8 cellular contexts compared by ENCODE assay signal in the genomic region with DNA sequence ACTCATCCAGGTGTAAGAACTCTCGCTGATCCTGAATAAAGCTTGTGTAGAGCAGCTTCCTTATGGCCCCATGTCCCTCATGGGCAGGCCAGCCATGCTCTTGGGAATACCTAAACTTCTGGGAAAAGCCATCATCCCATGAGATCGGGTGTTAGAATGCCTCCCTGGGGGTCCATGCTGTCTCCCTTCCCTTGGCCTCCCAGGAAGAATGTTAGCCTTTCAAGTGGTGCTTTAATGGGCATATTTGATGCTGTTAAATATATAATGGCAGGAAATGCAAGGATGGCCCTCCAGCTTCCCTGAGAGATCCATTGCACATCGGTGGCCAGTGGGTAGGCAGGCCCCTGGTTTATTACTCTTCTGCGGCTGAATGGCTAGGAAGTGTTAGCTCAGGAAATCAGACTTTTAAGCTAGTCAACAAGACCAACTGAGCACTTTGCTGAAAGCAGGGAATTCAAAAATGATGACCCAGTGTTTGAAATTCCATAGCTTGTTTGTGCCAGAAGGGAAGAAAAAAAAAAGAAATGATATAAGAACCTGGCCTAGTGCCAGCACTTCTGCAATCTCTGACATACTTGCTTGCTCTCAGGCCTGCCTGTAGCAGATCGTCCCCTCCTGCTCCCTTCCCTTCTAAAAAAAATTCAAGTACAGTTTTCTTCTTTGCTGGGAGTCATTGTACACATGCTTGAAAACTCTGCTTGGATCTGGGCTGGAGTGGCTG.
DNase-seq lines count a peak whose midpoint lies in the region; ATAC-seq, FAIRE-seq and TF ChIP-seq lines count a peak whose summit lies in the region.

No MANE protein-coding gene starts in this region.

- no peaks in the 10 kb centered on the region for H3K4me1 Mint-ChIP-seq in CD8-positive, alpha-beta T cell (ENCODE audit: low read depth)

- no peaks in the 10 kb centered on the region for H3K27me3 Mint-ChIP-seq in CD8-positive, alpha-beta T cell (ENCODE audit: low read depth)

- FAIRE-seq in HTR-8/SVneo (lab: Jason Lieb, UNC) = no peak

- intact Hi-C loops in thyroid gland (cut with DNase I) = no loop called here
- intact Hi-C loops in CD8-positive, alpha-beta T cell (cut with DNase I, micrococcal nuclease) = no loop called here

- no peak overlapping the region for H3K27ac Mint-ChIP-seq in CD8-positive, alpha-beta T cell

- DNase-seq in HTR-8/SVneo (ENCODE audit: insufficient read length, low spot score) (peak; percentile 21), astrocyte of the spinal cord (ENCODE audit: low read depth, low spot score) (peak; percentile 85), kidney glomerular epithelial cell (lab: John Stamatoyannopoulos, UW) (peak; percentile 47), thyroid gland (peak; percentile 42 to 43), NCI-H1048 (lab: John Stamatoyannopoulos, UW) (no peak), activated gamma-delta T cell (lab: John Stamatoyannopoulos, UW) (no peak)
- no peak for DNase-seq in stimulated activated CD4-positive, alpha-beta T cell treated with anti-CD3 and anti-CD28 coated beads, Interleukin-4, amount 100 ng/mL, for 1 hour
- DNase-seq in CD8-positive, alpha-beta T cell = no peak

- no peaks in the 10 kb centered on the region for H3K36me3 ChIP-seq in thyroid gland
- no peaks in the 10 kb centered on the region for H3K36me3 ChIP-seq in CD8-positive, alpha-beta T cell (ENCODE audit: insufficient read depth, low read length)

- H3K9me3 ChIP-seq in thyroid gland = no peaks in the 10 kb centered on the region
- H3K9me3 ChIP-seq in CD8-positive, alpha-beta T cell (ENCODE audit: low read length) = no peaks in the 10 kb centered on the region

- ATAC-seq in CD8-positive, alpha-beta T cell = no peak

- CTCF ChIA-PET in CD8-positive, alpha-beta T cell (lab: Charles Lee) = interaction anchor here (0.6 kb wide), 1 partner anchor 477 kb away, joined by 3 read pairs; no protein-coding TSS in a partner anchor

- H3K4me3 ChIP-seq in astrocyte of the spinal cord (ENCODE audit: low read depth, low read length) (no peak overlapping the region), thyroid gland (replicated peaks in 1 of 3) (no peak overlapping the region)
- no peak overlapping the region for H3K4me3 ChIP-seq in CD8-positive, alpha-beta T cell (ENCODE audit: low read depth, low read length)

- H3K9me3 Mint-ChIP-seq in CD8-positive, alpha-beta T cell = no peaks in the 10 kb centered on the region

- 39 to 45% methylated on average over 5 of the region's 5 CpGs for WGBS in thyroid gland, 2 donors

- H3K4me3 Mint-ChIP-seq in CD8-positive, alpha-beta T cell = no peak overlapping the region

- in situ Hi-C loops in astrocyte of the spinal cord (cut with HindIII; ENCODE audit: low sequenced_read_pairs) = no loop called here

- H3K27ac ChIP-seq in thyroid gland = no peak overlapping the region
- no peak overlapping the region for H3K27ac ChIP-seq in CD8-positive, alpha-beta T cell (ENCODE audit: low read depth, low read length)

- H3K36me3 Mint-ChIP-seq in CD8-positive, alpha-beta T cell = no peaks in the 10 kb centered on the region

- H3K4me1 ChIP-seq in thyroid gland = peaks cover 15 to 17% of the 10 kb centered on the region in 2 donors
- H3K4me1 ChIP-seq in CD8-positive, alpha-beta T cell (ENCODE audit: insufficient read depth, low read length) = no peaks in the 10 kb centered on the region

- no peak for TF ChIP-seq CTCF in astrocyte of the spinal cord (IDR thresholded peaks at IDR 0.05; ENCODE audit: low read depth, low read length)
- no peak for TF ChIP-seq CTCF in thyroid gland (IDR thresholded peaks at IDR 0.05)
- TF ChIP-seq CTCF in CD8-positive, alpha-beta T cell (IDR thresholded peaks at IDR 0.05) = no peak

- POLR2A ChIA-PET in CD8-positive, alpha-beta T cell (lab: Charles Lee) = no interaction called here

- no peak for TF ChIP-seq POLR2A in thyroid gland (IDR thresholded peaks at IDR 0.05)

- H3K27me3 ChIP-seq in thyroid gland = no peaks in the 10 kb centered on the region
- H3K27me3 ChIP-seq in CD8-positive, alpha-beta T cell (ENCODE audit: insufficient read depth, low read length) = no peaks in the 10 kb centered on the region

Comparison
In these comparisons a context has a peak if more than half of its experiments do, and no peak if none do; other contexts are left out.
1. DNase-seq: peak in HTR-8/SVneo (single experiment), astrocyte of the spinal cord (single experiment), kidney glomerular epithelial cell (single experiment) and thyroid gland (2 of 2); none in NCI-H1048 (single experiment), activated gamma-delta T cell (single experiment), stimulated activated CD4-positive, alpha-beta T cell treated with anti-CD3 and anti-CD28 coated beads, Interleukin-4, amount 100 ng/mL, for 1 hour (single experiment) and CD8-positive, alpha-beta T cell (0 of 7).